In genomic region chr2:84669122-84669521, GRCh38 we compare ENCODE assay signal across 26 cellular contexts.
DNase-seq lines count a peak whose midpoint lies in the region; ATAC-seq, FAIRE-seq and TF ChIP-seq lines count a peak whose summit lies in the region.
"Had no signal": no experiment of that assay in that cellular context is flagged by ENCODE, and none has a peak within 500 bp of the region (broad histone marks: within the 10 kb centered on the region; RNA-seq: fewer than 3 reads in every experiment).

No MANE protein-coding gene starts in this region.

- 48% methylated on average over 5 of the region's 5 CpGs for WGBS in liver
- WGBS in HepG2 (ENCODE audit: low lambda C conversion rate): 30% methylated on average over 5 of the region's 5 CpGs
- WGBS in right lobe of liver (ENCODE audit: insufficient coverage, low coverage, low lambda C conversion rate, missing lambda C conversion rate): 36% methylated on average over 5 of the region's 5 CpGs

- ATAC-seq in HepG2 (no peak), right lobe of liver (peak; percentile 84 to 97 (median 94))
- ATAC-seq in activated CD8-positive, alpha-beta T cell treated with anti-CD3 and anti-CD28 coated beads, Interleukin-2, amount 10 ng/mL, durations not matched to agents 7 days and 5 days: no peak
- ATAC-seq: GM12878 had no signal

- in situ Hi-C loops in HepG2 (cut with HindIII; ENCODE audit: extremely low pct_ligation_motif_present, low pct_unique_long_range_greater_than_20kb): no loop called here

- FAIRE-seq in HepG2 (lab: Jason Lieb, UNC) (no peak), urothelium cell line (lab: Jason Lieb, UNC) (no peak)
- FAIRE-seq: A204.1, GM12878, GM12892, GM18507 had no signal

- H3K9ac ChIP-seq in liver (ENCODE audit: low read depth in 1 of 2, low read length in 2 of 2) (no peak overlapping the region), HepG2 (ENCODE audit: insufficient read depth, low read depth, low read length) (no peak overlapping the region)
- H3K9ac ChIP-seq: BLaER1 had no signal

- peaks cover 1 to 19% (median 13%) of the 10 kb centered on the region in 4 donors for H3K4me1 ChIP-seq in liver (ENCODE audit: control insufficient read depth in 4 of 4, insufficient read depth in 4 of 4, low read length in 3 of 4)
- H3K4me1 ChIP-seq in HepG2 (ENCODE audit: insufficient read depth, low read length): no peaks in the 10 kb centered on the region
- H3K4me1 ChIP-seq in right lobe of liver: peaks cover 0 to 4% (median 0%) of the 10 kb centered on the region in 4 donors
- H3K4me1 ChIP-seq: BE2C, BLaER1 had no signal

- TF ChIP-seq EP300 in HepG2 (IDR thresholded peaks at IDR 0.05; ENCODE audit: low read depth in 2 of 2, low read length in 2 of 2) (no peak), HepG2 (CRISPR knock-in tag; IDR thresholded peaks at IDR 0.05; ENCODE audit: borderline replicate concordance) (no peak)

- H3K4me1 Mint-ChIP-seq in activated CD8-positive, alpha-beta T cell treated with anti-CD3 and anti-CD28 coated beads, Interleukin-2, amount 10 ng/mL, durations not matched to agents 7 days and 5 days (ENCODE audit: low read depth): peaks cover 5% of the 10 kb centered on the region
- H3K4me1 Mint-ChIP-seq: CD14-positive monocyte had no signal

- BruUV-seq in HepG2 (replicated peaks; lab: Mats Ljungman, UMichigan): no TSS peak

- POLR2A ChIA-PET in HepG2 (lab: Yijun Ruan, JAX): no interaction called here
- POLR2A ChIA-PET in activated CD8-positive, alpha-beta T cell treated with anti-CD3 and anti-CD28 coated beads, Interleukin-2, amount 10 ng/mL, durations not matched to agents 7 days and 5 days (lab: Charles Lee): no interaction called here

- H3K36me3 ChIP-seq in liver (ENCODE audit: control insufficient read depth in 4 of 4, insufficient read depth in 3 of 4, low read depth in 1 of 4, low read length in 3 of 4) (no peaks in the 10 kb centered on the region), HepG2 (replicated peaks in 1 of 2; ENCODE audit: control insufficient read depth in 1 of 2, insufficient read depth in 2 of 2, low read length in 2 of 2) (no peaks in the 10 kb centered on the region), right lobe of liver (no peaks in the 10 kb centered on the region)
- H3K36me3 ChIP-seq: BE2C, BLaER1 had no signal

- H3K27me3 ChIP-seq in liver (ENCODE audit: control insufficient read depth in 4 of 4, insufficient read depth in 4 of 4, low read length in 3 of 4): no peaks in the 10 kb centered on the region
- no peaks in the 10 kb centered on the region; a peak in 1 of 5 replicates for H3K27me3 ChIP-seq in HepG2 (ENCODE audit: control insufficient read depth in 1 of 2, insufficient read depth in 2 of 2, low read length in 2 of 2)
- no peaks in the 10 kb centered on the region for H3K27me3 ChIP-seq in right lobe of liver
- H3K27me3 ChIP-seq: BE2C, BLaER1 had no signal

- DNase-seq in HepG2 (ENCODE audit: low spot score) (no peak), right lobe of liver (peak in 1 of 3 donors; percentile 56), urothelium cell line (ENCODE audit: low spot score) (no peak)
- no peak for DNase-seq in activated CD8-positive, alpha-beta T cell treated with anti-CD3 and anti-CD28 coated beads, Interleukin-2, amount 10 ng/mL, durations not matched to agents 7 days and 5 days
- DNase-seq: 8988T; ACHN; BE2C; C1 segment of cervical spinal cord; CD4-positive, alpha-beta memory T cell; CD4-positive, CD25-positive, alpha-beta regulatory T cell; CD8-positive, alpha-beta memory T cell; COR-L47; DMS 273 treated with DMSO at 0.1 percent for 48 hours; DMS153; DMS53; DMS79; DND-41; EL; GDM1 had no signal

- TF ChIP-seq CTCF in liver (IDR thresholded peaks at IDR 0.05; ENCODE audit: low read depth, low read length, missing input control) (no peak), HepG2 (CRISPR knock-in tag; IDR thresholded peaks at IDR 0.05) (no peak), right lobe of liver (IDR thresholded peaks at IDR 0.05) (no peak)

- no peak overlapping the region for H3K4me3 Mint-ChIP-seq in activated CD8-positive, alpha-beta T cell treated with anti-CD3 and anti-CD28 coated beads, Interleukin-2, amount 10 ng/mL, durations not matched to agents 7 days and 5 days
- H3K4me3 Mint-ChIP-seq: CD14-positive monocyte; CD4-positive, alpha-beta memory T cell; CD4-positive, CD25-positive, alpha-beta regulatory T cell; CD8-positive, alpha-beta memory T cell had no signal

- H3K9me3 ChIP-seq in liver (ENCODE audit: control insufficient read depth in 4 of 4, low read length in 3 of 4) (no peaks in the 10 kb centered on the region), HepG2 (ENCODE audit: low read length) (no peaks in the 10 kb centered on the region), right lobe of liver (no peaks in the 10 kb centered on the region)
- H3K9me3 ChIP-seq: BE2C, BLaER1 had no signal

- no peak overlapping the region for H3K4me2 ChIP-seq in HepG2 (ENCODE audit: low read depth, low read length)
- H3K4me2 ChIP-seq: BLaER1 had no signal

- CTCF ChIA-PET in HepG2 (lab: Yijun Ruan, JAX; ENCODE audit: low intra/inter-chr PET ratio, low total read pairs): no interaction called here
- CTCF ChIA-PET in activated CD8-positive, alpha-beta T cell treated with anti-CD3 and anti-CD28 coated beads, Interleukin-2, amount 10 ng/mL, durations not matched to agents 7 days and 5 days (lab: Charles Lee): no interaction called here

- H3K79me2 ChIP-seq in HepG2 (ENCODE audit: insufficient read depth, low read length): no peaks in the 10 kb centered on the region

- peaks cover 5% of the 10 kb centered on the region for H3K36me3 Mint-ChIP-seq in activated CD8-positive, alpha-beta T cell treated with anti-CD3 and anti-CD28 coated beads, Interleukin-2, amount 10 ng/mL, durations not matched to agents 7 days and 5 days (ENCODE audit: low read depth)
- H3K36me3 Mint-ChIP-seq: CD14-positive monocyte; CD4-positive, alpha-beta memory T cell; CD4-positive, CD25-positive, alpha-beta regulatory T cell had no signal

- no peaks in the 10 kb centered on the region for H3K27me3 Mint-ChIP-seq in activated CD8-positive, alpha-beta T cell treated with anti-CD3 and anti-CD28 coated beads, Interleukin-2, amount 10 ng/mL, durations not matched to agents 7 days and 5 days (ENCODE audit: low read depth)
- H3K27me3 Mint-ChIP-seq: CD4-positive, alpha-beta memory T cell had no signal

- no peaks in the 10 kb centered on the region for H4K20me1 ChIP-seq in HepG2 (ENCODE audit: insufficient read depth, low read length)
- H4K20me1 ChIP-seq: BLaER1 had no signal

- no peak overlapping the region for H3K27ac Mint-ChIP-seq in activated CD8-positive, alpha-beta T cell treated with anti-CD3 and anti-CD28 coated beads, Interleukin-2, amount 10 ng/mL, durations not matched to agents 7 days and 5 days
- H3K27ac Mint-ChIP-seq: CD14-positive monocyte; CD4-positive, CD25-positive, alpha-beta regulatory T cell; CD8-positive, alpha-beta memory T cell had no signal

- H2AFZ ChIP-seq in HepG2 (ENCODE audit: low read length): no peak overlapping the region

- H3K27ac ChIP-seq in liver (ENCODE audit: low read depth in 1 of 2, low read length in 2 of 2) (peak overlapping the region in 1 of 2 donors; percentile 3), HepG2 (ENCODE audit: extremely low read length, insufficient read depth, low read length) (no peak overlapping the region), right lobe of liver (peak overlapping the region in 1 of 3 donors; percentile 21)
- H3K27ac ChIP-seq: BLaER1 had no signal

- TF ChIP-seq RAD21 in liver (IDR thresholded peaks at IDR 0.05) (peak; percentile 49 to 62), HepG2 (CRISPR knock-in tag; IDR thresholded peaks at IDR 0.05) (no peak)

- no peak for TF ChIP-seq POLR2A in HepG2 (IDR thresholded peaks at IDR 0.05; ENCODE audit: insufficient read depth in 1 of 2, low read depth in 2 of 2, low read length in 2 of 2)
- TF ChIP-seq POLR2A in right lobe of liver (IDR thresholded peaks at IDR 0.05): no peak

- no peaks in the 10 kb centered on the region for H3K9me3 Mint-ChIP-seq in activated CD8-positive, alpha-beta T cell treated with anti-CD3 and anti-CD28 coated beads, Interleukin-2, amount 10 ng/mL, durations not matched to agents 7 days and 5 days (ENCODE audit: insufficient read depth)

- H3K4me3 ChIP-seq in liver (ENCODE audit: low read depth in 1 of 3, low read length in 3 of 3) (peak overlapping the region in 2 of 3 donors; percentile 5 to 65), HepG2 (replicated peaks in 1 of 3; ENCODE audit: insufficient read depth in 1 of 3, low read depth in 2 of 3, low read length in 3 of 3) (no peak overlapping the region), right lobe of liver (peak overlapping the region in 1 of 3 donors; percentile 23)
- H3K4me3 ChIP-seq: BLaER1, GM12878 had no signal

- intact Hi-C loops in HepG2 (cut with micrococcal nuclease; ENCODE audit: unreplicated experiment): no loop called here
- intact Hi-C loops in right lobe of liver (cut with DNase I): no loop called here

TF ChIP-seq in liver, 16 proteins besides CTCF, POLR2A, EP300 and RAD21 (continues in another document):
- TF ChIP-seq HNF4A (conservative IDR thresholded peaks at IDR 0.05): peak; percentile 96 to 97
- TF ChIP-seq JUND (IDR thresholded peaks at IDR 0.05): peak in 1 of 2 donors; percentile 27

TF ChIP-seq in HepG2, 621 proteins besides CTCF, POLR2A, EP300 and RAD21 (continues in another document):
- TF ChIP-seq PAX8 (CRISPR knock-in tag; IDR thresholded peaks at IDR 0.05; ENCODE audit: borderline replicate concordance) (no peak), ZNF652 (CRISPR knock-in tag; IDR thresholded peaks at IDR 0.05; ENCODE audit: borderline replicate concordance, low read depth) (no peak), ZNF382 (CRISPR knock-in tag; IDR thresholded peaks at IDR 0.05; ENCODE audit: borderline replicate concordance) (no peak), FOXA1 (IDR thresholded peaks at IDR 0.05) (no peak), FOXA1 (CRISPR knock-in tag; IDR thresholded peaks at IDR 0.05) (no peak)

Comparison
In these comparisons a context has a peak if more than half of its experiments do, and no peak if none do; other contexts are left out.
1. H3K4me3 ChIP-seq: peak in liver (2 of 3); none in HepG2 (0 of 3).
2. ATAC-seq: peak in right lobe of liver (4 of 4); none in HepG2 (single experiment) and activated CD8-positive, alpha-beta T cell treated with anti-CD3 and anti-CD28 coated beads, Interleukin-2, amount 10 ng/mL, durations not matched to agents 7 days and 5 days (single experiment).